ENCODE assay signal across 11 cellular contexts in the genomic region with DNA sequence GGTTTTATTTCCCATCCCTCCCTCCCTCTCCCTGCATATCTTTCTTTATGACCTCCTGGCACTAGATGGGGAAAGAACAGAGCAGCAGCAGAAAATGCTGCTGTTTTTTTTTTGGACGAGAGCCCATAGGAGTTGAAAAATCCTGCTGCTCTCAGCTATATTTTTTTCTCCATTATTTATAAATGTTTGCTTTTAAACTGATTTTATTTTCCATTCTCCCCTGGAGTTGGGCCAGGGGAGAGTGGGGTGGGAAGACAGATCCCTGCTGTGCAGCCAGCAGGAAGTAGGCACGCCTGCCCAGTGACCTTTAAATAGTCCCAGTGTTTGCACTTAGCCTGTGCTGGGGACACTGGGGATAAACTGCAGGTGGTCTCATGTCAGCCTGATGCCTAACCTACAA. TPM values are rescaled to one million over a fixed set of nuclear protein-coding genes. Genes with fewer than 3 reads are reported as not detected.
DNase-seq lines count a peak whose midpoint lies in the region; ATAC-seq, FAIRE-seq and TF ChIP-seq lines count a peak whose summit lies in the region.
"Had no signal": no experiment of that assay in that cellular context is flagged by ENCODE, and none has a peak within 500 bp of the region (broad histone marks: within the 10 kb centered on the region; RNA-seq: fewer than 3 reads in every experiment).

No MANE protein-coding gene starts in this region.

- no peaks in the 10 kb centered on the region for H3K27me3 ChIP-seq in esophagus muscularis mucosa
- H3K27me3 ChIP-seq in muscle layer of colon (ENCODE audit: control insufficient read depth in 1 of 2, insufficient read depth in 2 of 2, low read length in 2 of 2) = no peaks in the 10 kb centered on the region
- no peaks in the 10 kb centered on the region for H3K27me3 ChIP-seq in upper lobe of right lung

- FAIRE-seq in GM12891 (lab: Jason Lieb, UNC) = no peak

- TF ChIP-seq POLR2A in esophagus muscularis mucosa (IDR thresholded peaks at IDR 0.05; ENCODE audit: low read depth) = no peak
- no peak for TF ChIP-seq POLR2A in GM12891 (IDR thresholded peaks at IDR 0.05; ENCODE audit: low read depth, low read length)

- TF ChIP-seq CTCF in esophagus muscularis mucosa (IDR thresholded peaks at IDR 0.05) (no peak), upper lobe of right lung (IDR thresholded peaks at IDR 0.05) (no peak)

- H3K27ac Mint-ChIP-seq in activated naive CD4-positive, alpha-beta T cell treated with anti-CD3 and anti-CD28 coated beads, Interleukin-2, amount 50 U/mL, for 72 hours = peak overlapping the region; percentile 71 to 97

- no peak for DNase-seq in activated naive CD4-positive, alpha-beta T cell treated with anti-CD3 and anti-CD28 coated beads, Interleukin-2, amount 50 U/mL, for 72 hours (ENCODE audit: low spot score in 2 of 2)
- no peak for DNase-seq in activated naive CD4-positive, alpha-beta T cell treated with Interleukin-2 at 50 U/mL for 16 hours
- no peak for DNase-seq in esophagus muscularis mucosa (ENCODE audit: extremely low spot score)
- no peak for DNase-seq in upper lobe of right lung
- no peak for DNase-seq in AG08396 (ENCODE audit: low spot score)
- DNase-seq in GM12891 (ENCODE audit: insufficient read length, low spot score) = no peak
- DNase-seq: GF-D8, NCI-H226 had no signal

- WGBS in esophagus muscularis mucosa = 29% methylated on average over 2 of the region's 2 CpGs

- no peak overlapping the region for H3K9ac ChIP-seq in muscle layer of colon (ENCODE audit: low read length)
- H3K9ac ChIP-seq: KMS-11 had no signal

- intact Hi-C loops in esophagus muscularis mucosa (cut with DNase I) = no loop called here
- intact Hi-C loops in upper lobe of right lung (cut with DNase I) = no loop called here

- H3K4me1 ChIP-seq in esophagus muscularis mucosa = peaks cover 20 to 33% (median 25%) of the 10 kb centered on the region in 4 donors
- H3K4me1 ChIP-seq in muscle layer of colon (ENCODE audit: insufficient read depth, low read length) = peaks cover 32% of the 10 kb centered on the region
- peaks cover 25% of the 10 kb centered on the region for H3K4me1 ChIP-seq in upper lobe of right lung

- peaks cover 52 to 88% of the 10 kb centered on the region in 2 donors for H3K36me3 Mint-ChIP-seq in activated naive CD4-positive, alpha-beta T cell treated with anti-CD3 and anti-CD28 coated beads, Interleukin-2, amount 50 U/mL, for 72 hours

- H3K36me3 ChIP-seq in esophagus muscularis mucosa (peaks cover 22 to 74% (median 52%) of the 10 kb centered on the region in 4 donors), muscle layer of colon (ENCODE audit: insufficient read depth, low read length) (peaks cover 30% of the 10 kb centered on the region), upper lobe of right lung (peaks cover 71% of the 10 kb centered on the region)

- H3K9me3 Mint-ChIP-seq in activated naive CD4-positive, alpha-beta T cell treated with anti-CD3 and anti-CD28 coated beads, Interleukin-2, amount 50 U/mL, for 72 hours = peaks cover 0 to 5% of the 10 kb centered on the region in 2 donors

- ATAC-seq in activated naive CD4-positive, alpha-beta T cell treated with anti-CD3 and anti-CD28 coated beads, Interleukin-2, amount 50 U/mL, for 72 hours = no peak
- ATAC-seq in upper lobe of right lung (peak; percentile 55), GM18907 (IDR thresholded peaks at IDR 0.05; ENCODE audit: unreplicated experiment) (no peak)

- H3K27ac ChIP-seq in esophagus muscularis mucosa (replicated peaks in 1 of 4) = peak overlapping the region; percentile 40 to 62 (median 55)
- H3K27ac ChIP-seq in muscle layer of colon (ENCODE audit: low read depth, low read length) = peak overlapping the region; percentile 54
- H3K27ac ChIP-seq in upper lobe of right lung = peak overlapping the region; percentile 70
- H3K27ac ChIP-seq: KMS-11 had no signal

- H3K4me3 ChIP-seq in esophagus muscularis mucosa = no peak overlapping the region
- H3K4me3 ChIP-seq in muscle layer of colon (ENCODE audit: low read depth in 1 of 2, low read length in 2 of 2) = peak overlapping the region in 1 of 2 donors; percentile 5
- no peak overlapping the region for H3K4me3 ChIP-seq in upper lobe of right lung

- no peaks in the 10 kb centered on the region for H3K9me3 ChIP-seq in esophagus muscularis mucosa
- H3K9me3 ChIP-seq in muscle layer of colon (ENCODE audit: low read length) = no peaks in the 10 kb centered on the region
- no peaks in the 10 kb centered on the region for H3K9me3 ChIP-seq in upper lobe of right lung

- TF ChIP-seq EP300 in esophagus muscularis mucosa (IDR thresholded peaks at IDR 0.05) = no peak

TF ChIP-seq in GM12891, 5 proteins besides CTCF, POLR2A, EP300 and RAD21:
- no peak for TF ChIP-seq TAF1 (IDR thresholded peaks at IDR 0.05; ENCODE audit: low read depth, low read length)
- TF ChIP-seq PAX5 (IDR thresholded peaks at IDR 0.05; ENCODE audit: insufficient read depth, low read length, severe bottlenecking) = no peak
- TF ChIP-seq POLR2AphosphoS5 (IDR thresholded peaks at IDR 0.05; ENCODE audit: low read depth, low read length) = no peak
- no peak for TF ChIP-seq POU2F2 (IDR thresholded peaks at IDR 0.05; ENCODE audit: low read depth, low read length)
TF ChIP-seq in GM12891: peak in this region for 0.

RNA-seq across cellular contexts. Expression of a gene that starts 17.4 kb away (rescaled TPM):
- 10 to 100 TPM; 40.8 to 49.8 TPM for total RNA-seq in activated naive CD4-positive, alpha-beta T cell treated with anti-CD3 and anti-CD28 coated beads, Interleukin-2, amount 50 U/mL, for 72 hours
- total RNA-seq in esophagus muscularis mucosa (10 to 100 TPM; 27.8 to 35.1 (median 29.9) TPM), upper lobe of right lung (87.6 TPM)
- polyA plus RNA-seq in GM12891 (2012; ENCODE audit: low read depth, missing spikeins) = 6.4 TPM

RNA-seq across cellular contexts. Expression of a gene that starts 37.5 kb away (rescaled TPM):
- total RNA-seq in activated naive CD4-positive, alpha-beta T cell treated with anti-CD3 and anti-CD28 coated beads, Interleukin-2, amount 50 U/mL, for 72 hours = 1 to 10 TPM; 2.0 to 2.9 TPM
- total RNA-seq in esophagus muscularis mucosa (1 to 10 TPM in 2 of 4 donors, under 1 TPM in 2; 0.83 to 2.0 (median 1.1) TPM), upper lobe of right lung (3.5 TPM)
- 1.3 TPM for polyA plus RNA-seq in GM12891 (2012; ENCODE audit: low read depth, missing spikeins)
